ENCODE assay signal across 1 cellular context in genomic region chr16:46784569-46784968, GRCh38. TPM values are rescaled to one million over a fixed set of nuclear protein-coding genes. Genes with fewer than 3 reads are reported as not detected.
"Had no signal": no experiment of that assay in that cellular context is flagged by ENCODE, and none has a peak within 500 bp of the region (broad histone marks: within the 10 kb centered on the region; RNA-seq: fewer than 3 reads in every experiment).

No MANE protein-coding gene starts in this region.

RNA-seq across cellular contexts. Expression of gene MYLK3, which starts 36.4 kb away (rescaled TPM):
- total RNA-seq: kidney epithelial cell had no signal
